ENCODE assay signal across 8 cellular contexts in genomic region chr6:128807577-128807976, GRCh38.
DNase-seq lines count a peak whose midpoint lies in the region; ATAC-seq and TF ChIP-seq lines count a peak whose summit lies in the region.

No MANE protein-coding gene starts in this region.

- no peaks in the 10 kb centered on the region for H3K4me1 ChIP-seq in CD8-positive, alpha-beta T cell (ENCODE audit: insufficient read depth, low read length)
- H3K4me1 ChIP-seq in right lobe of liver = no peaks in the 10 kb centered on the region

- no peaks in the 10 kb centered on the region for H3K9me3 ChIP-seq in CD8-positive, alpha-beta T cell (ENCODE audit: low read length)
- H3K9me3 ChIP-seq in right lobe of liver (no peaks in the 10 kb centered on the region), T-helper 17 cell (ENCODE audit: control insufficient read depth, low read length, poor library complexity, severe bottlenecking) (no peaks in the 10 kb centered on the region)

- peak; percentile 23 for TF ChIP-seq CTCF in CD8-positive, alpha-beta T cell (IDR thresholded peaks at IDR 0.05)
- TF ChIP-seq CTCF in VCaP (conservative IDR thresholded peaks at IDR 0.05) (peak; percentile 74), right lobe of liver (IDR thresholded peaks at IDR 0.05) (peak in 3 of 4 donors; percentile 29 to 36 (median 31))

- H3K4me1 Mint-ChIP-seq in CD8-positive, alpha-beta T cell (ENCODE audit: low read depth) = no peaks in the 10 kb centered on the region
- H3K4me1 Mint-ChIP-seq in T-helper 17 cell = no peaks in the 10 kb centered on the region

- no peak overlapping the region for H3K27ac ChIP-seq in CD8-positive, alpha-beta T cell (ENCODE audit: low read depth, low read length)
- H3K27ac ChIP-seq in VCaP (no peak overlapping the region), right lobe of liver (no peak overlapping the region)

- ATAC-seq in CD8-positive, alpha-beta T cell = no peak
- peak; percentile 54 for ATAC-seq in HG03565 (IDR thresholded peaks at IDR 0.05; ENCODE audit: unreplicated experiment)
- no peak for ATAC-seq in right lobe of liver
- ATAC-seq in HG03439 (IDR thresholded peaks at IDR 0.05; ENCODE audit: unreplicated experiment) = no peak
- no peak for ATAC-seq in T-helper 17 cell

- CTCF ChIA-PET in CD8-positive, alpha-beta T cell (lab: Charles Lee) = no interaction called here

- WGBS in right lobe of liver (ENCODE audit: insufficient coverage, low coverage, low lambda C conversion rate, missing lambda C conversion rate) = 9% methylated on average over 2 of the region's 2 CpGs

- POLR2A ChIA-PET in CD8-positive, alpha-beta T cell (lab: Charles Lee) = no interaction called here

- no peak overlapping the region for H3K4me3 Mint-ChIP-seq in CD8-positive, alpha-beta T cell
- H3K4me3 Mint-ChIP-seq in T-helper 17 cell = no peak overlapping the region

- H3K36me3 ChIP-seq in CD8-positive, alpha-beta T cell (ENCODE audit: insufficient read depth, low read length) = no peaks in the 10 kb centered on the region
- no peaks in the 10 kb centered on the region for H3K36me3 ChIP-seq in right lobe of liver

- peaks cover 4% of the 10 kb centered on the region for H3K27me3 ChIP-seq in CD8-positive, alpha-beta T cell (ENCODE audit: insufficient read depth, low read length)
- H3K27me3 ChIP-seq in right lobe of liver = no peaks in the 10 kb centered on the region

- no peak for DNase-seq in CD8-positive, alpha-beta T cell
- no peak for DNase-seq in right lobe of liver
- no peak for DNase-seq in superior temporal gyrus (ENCODE audit: extremely low spot score)
- DNase-seq in NCI-H1092 treated with DMSO at 0.1 percent for 48 hours (lab: John Stamatoyannopoulos, UW) = no peak
- DNase-seq in T-helper 17 cell = no peak

- no peak overlapping the region for H3K4me3 ChIP-seq in CD8-positive, alpha-beta T cell (ENCODE audit: low read depth, low read length)
- no peak overlapping the region for H3K4me3 ChIP-seq in right lobe of liver

- no peaks in the 10 kb centered on the region for H3K9me3 Mint-ChIP-seq in CD8-positive, alpha-beta T cell

- no peaks in the 10 kb centered on the region for H3K27me3 Mint-ChIP-seq in CD8-positive, alpha-beta T cell (ENCODE audit: low read depth)
- H3K27me3 Mint-ChIP-seq in T-helper 17 cell = peaks cover 10% of the 10 kb centered on the region

- H3K27ac Mint-ChIP-seq in CD8-positive, alpha-beta T cell = no peak overlapping the region
- H3K27ac Mint-ChIP-seq in T-helper 17 cell = no peak overlapping the region

- H3K36me3 Mint-ChIP-seq in CD8-positive, alpha-beta T cell = no peaks in the 10 kb centered on the region
- no peaks in the 10 kb centered on the region for H3K36me3 Mint-ChIP-seq in T-helper 17 cell (ENCODE audit: low read depth)

- TF ChIP-seq POLR2A in right lobe of liver (IDR thresholded peaks at IDR 0.05) = no peak

- intact Hi-C loops in CD8-positive, alpha-beta T cell (cut with DNase I, micrococcal nuclease) = no loop called here
- intact Hi-C loops in right lobe of liver (cut with DNase I) = no loop called here

Comparison
In these comparisons a context has a peak if more than half of its experiments do, and no peak if none do; other contexts are left out.
1. CTCF ChIP-seq: peak in every context shown above with its lines; median percentile 74 in VCaP; 31 in right lobe of liver; 23 in CD8-positive, alpha-beta T cell.